Comparison of ENCODE assay signal across 8 cellular contexts in genomic region chr15:82043726-82044372, GRCh38. TPM values are rescaled to one million over a fixed set of nuclear protein-coding genes. Genes with fewer than 3 reads are reported as not detected.
DNase-seq lines count a peak whose midpoint lies in the region; ATAC-seq and TF ChIP-seq lines count a peak whose summit lies in the region.

No MANE protein-coding gene starts in this region.

- peaks cover 0 to 9% of the 10 kb centered on the region in 2 donors for H3K36me3 ChIP-seq in gastroesophageal sphincter

- POLR2A ChIA-PET in activated CD4-positive, alpha-beta memory T cell treated with anti-CD3 and anti-CD28 coated beads for 36 hours (lab: Charles Lee), result interaction anchor here (0.5 kb wide), 1 partner anchor 153 kb away, joined by 11 read pairs; no protein-coding TSS in a partner anchor

- H3K27me3 Mint-ChIP-seq in activated CD4-positive, alpha-beta memory T cell treated with anti-CD3 and anti-CD28 coated beads for 36 hours, result peaks cover 19% of the 10 kb centered on the region

- peak overlapping the region in 3 of 4 donors; percentile 94 to 97 (median 94) for H3K27ac ChIP-seq in gastroesophageal sphincter

- H3K27me3 ChIP-seq in gastroesophageal sphincter, result no peaks in the 10 kb centered on the region

- H3K36me3 Mint-ChIP-seq in activated CD4-positive, alpha-beta memory T cell treated with anti-CD3 and anti-CD28 coated beads for 36 hours, result peaks cover 2% of the 10 kb centered on the region

- no peak for TF ChIP-seq CTCF in gastroesophageal sphincter (IDR thresholded peaks at IDR 0.05)

- TF ChIP-seq EP300 in gastroesophageal sphincter (IDR thresholded peaks at IDR 0.05), result no peak

- H3K4me3 Mint-ChIP-seq in activated CD4-positive, alpha-beta memory T cell treated with anti-CD3 and anti-CD28 coated beads for 36 hours, result peak overlapping the region; percentile 78

- intact Hi-C loops in activated CD4-positive, alpha-beta memory T cell treated with anti-CD3 and anti-CD28 coated beads for 36 hours (cut with micrococcal nuclease), result loop anchor here (10.0 kb wide), 1 partner anchor 1349 kb away; the partner anchor contains the start of gene ABHD17C
- intact Hi-C loops in sciatic nerve (cut with DNase I), result no loop called here

- H3K9me3 Mint-ChIP-seq in activated CD4-positive, alpha-beta memory T cell treated with anti-CD3 and anti-CD28 coated beads for 36 hours, result no peaks in the 10 kb centered on the region

- CTCF ChIA-PET in activated CD4-positive, alpha-beta memory T cell treated with anti-CD3 and anti-CD28 coated beads for 36 hours (lab: Charles Lee), result interaction anchor here (1.3 kb wide), 1 partner anchor 633 kb away, joined by 3 read pairs; no protein-coding TSS in a partner anchor

- H3K4me1 ChIP-seq in gastroesophageal sphincter, result peaks cover 0 to 49% (median 5%) of the 10 kb centered on the region in 3 donors

- peaks cover 12% of the 10 kb centered on the region for H3K4me1 Mint-ChIP-seq in activated CD4-positive, alpha-beta memory T cell treated with anti-CD3 and anti-CD28 coated beads for 36 hours (ENCODE audit: low read depth)

- TF ChIP-seq POLR2A in gastroesophageal sphincter (IDR thresholded peaks at IDR 0.05), result no peak

- WGBS in gastroesophageal sphincter (ENCODE audit: low coverage in 1 of 2), 2 donors, result no CpG with 5 or more reads among the region's 54 CpGs

- H3K9me3 ChIP-seq in gastroesophageal sphincter, result no peaks in the 10 kb centered on the region

- DNase-seq in activated CD4-positive, alpha-beta memory T cell treated with anti-CD3 and anti-CD28 coated beads for 36 hours, result no peak
- peak; percentile 61 for DNase-seq in sciatic nerve (ENCODE audit: low spot score)
- no peak for DNase-seq in epidermal melanocyte (ENCODE audit: insufficient read length, low spot score)
- DNase-seq in central memory CD4-positive, alpha-beta T cell, result no peak
- DNase-seq in NCI-H1436 (lab: John Stamatoyannopoulos, UW), result no peak

- no peak overlapping the region for H3K27ac Mint-ChIP-seq in activated CD4-positive, alpha-beta memory T cell treated with anti-CD3 and anti-CD28 coated beads for 36 hours

- H3K4me3 ChIP-seq in GM08714 (ENCODE audit: low read length), result peak overlapping the region; percentile 53; the same call in 1 of the 2 replicates
- peak overlapping the region; percentile 50 to 90 for H3K4me3 ChIP-seq in gastroesophageal sphincter

- no peak for ATAC-seq in gastroesophageal sphincter
- ATAC-seq in sciatic nerve, result no peak
- ATAC-seq in HG03565 (IDR thresholded peaks at IDR 0.05; ENCODE audit: unreplicated experiment), result no peak

RNA-seq across cellular contexts. Expression of gene MEX3B, which starts 2.0 kb away (rescaled TPM):
- under 1 TPM; 0.67 to 0.82 TPM for total RNA-seq in activated CD4-positive, alpha-beta memory T cell treated with anti-CD3 and anti-CD28 coated beads for 36 hours
- total RNA-seq in gastroesophageal sphincter, result 1 to 10 TPM; 1.2 to 4.4 (median 2.2) TPM
- 3.3 TPM for total RNA-seq in sciatic nerve
